ENCODE assay signal across 2 cellular contexts in the genomic region with DNA sequence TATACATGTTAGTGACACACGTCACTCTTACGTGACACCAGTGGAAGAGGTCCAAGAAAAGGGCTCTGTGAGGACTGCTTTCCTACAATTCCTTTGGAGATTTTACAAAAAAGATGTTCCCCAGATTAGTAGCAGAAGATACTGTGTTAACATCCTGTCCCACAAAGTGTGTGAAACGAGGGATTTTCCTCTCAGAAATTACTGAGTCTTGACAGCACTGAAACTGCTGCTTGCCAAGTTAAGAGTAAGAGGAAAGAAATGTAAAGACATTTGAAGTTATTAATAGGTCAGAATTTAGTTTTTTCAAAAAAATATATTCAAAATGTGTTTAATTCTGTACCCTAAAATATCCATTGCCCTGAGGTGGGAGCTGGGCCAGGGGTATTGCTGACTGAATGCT.
TF ChIP-seq lines count a peak whose summit lies in the region.

No MANE protein-coding gene starts in this region.

TF ChIP-seq in A549, 52 proteins besides CTCF, POLR2A, EP300 and RAD21 (continued from another document):
- TF ChIP-seq, protein P1, sequence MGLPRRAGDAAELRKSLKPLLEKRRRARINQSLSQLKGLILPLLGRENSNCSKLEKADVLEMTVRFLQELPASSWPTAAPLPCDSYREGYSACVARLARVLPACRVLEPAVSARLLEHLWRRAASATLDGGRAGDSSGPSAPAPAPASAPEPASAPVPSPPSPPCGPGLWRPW (IDR thresholded peaks at IDR 0.05): no peak
- TF ChIP-seq EHMT2 (IDR thresholded peaks at IDR 0.05; ENCODE audit: low read depth) (no peak), CBX2 (IDR thresholded peaks at IDR 0.05; ENCODE audit: borderline replicate concordance, low read depth) (no peak), CEBPB (IDR thresholded peaks at IDR 0.05) (no peak), POLR2AphosphoS2 (conservative IDR thresholded peaks at IDR 0.05; ENCODE audit: low read length) (no peak), GATA3 (IDR thresholded peaks at IDR 0.05; ENCODE audit: borderline replicate concordance) (no peak), NPAS2 (CRISPR knock-in tag; IDR thresholded peaks at IDR 0.05; ENCODE audit: borderline replicate concordance) (no peak), CHD4 (IDR thresholded peaks at IDR 0.05; ENCODE audit: borderline replicate concordance) (no peak), RARB (CRISPR knock-in tag; IDR thresholded peaks at IDR 0.05) (no peak), MYC (IDR thresholded peaks at IDR 0.05; ENCODE audit: borderline replicate concordance, low read length) (no peak)
- TF ChIP-seq, protein P2, sequence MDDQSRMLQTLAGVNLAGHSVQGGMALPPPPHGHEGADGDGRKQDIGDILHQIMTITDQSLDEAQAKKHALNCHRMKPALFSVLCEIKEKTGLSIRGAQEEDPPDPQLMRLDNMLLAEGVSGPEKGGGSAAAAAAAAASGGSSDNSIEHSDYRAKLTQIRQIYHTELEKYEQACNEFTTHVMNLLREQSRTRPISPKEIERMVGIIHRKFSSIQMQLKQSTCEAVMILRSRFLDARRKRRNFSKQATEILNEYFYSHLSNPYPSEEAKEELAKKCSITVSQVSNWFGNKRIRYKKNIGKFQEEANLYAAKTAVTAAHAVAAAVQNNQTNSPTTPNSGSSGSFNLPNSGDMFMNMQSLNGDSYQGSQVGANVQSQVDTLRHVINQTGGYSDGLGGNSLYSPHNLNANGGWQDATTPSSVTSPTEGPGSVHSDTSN (IDR thresholded peaks at IDR 0.05): no peak
- TF ChIP-seq, protein P3, sequence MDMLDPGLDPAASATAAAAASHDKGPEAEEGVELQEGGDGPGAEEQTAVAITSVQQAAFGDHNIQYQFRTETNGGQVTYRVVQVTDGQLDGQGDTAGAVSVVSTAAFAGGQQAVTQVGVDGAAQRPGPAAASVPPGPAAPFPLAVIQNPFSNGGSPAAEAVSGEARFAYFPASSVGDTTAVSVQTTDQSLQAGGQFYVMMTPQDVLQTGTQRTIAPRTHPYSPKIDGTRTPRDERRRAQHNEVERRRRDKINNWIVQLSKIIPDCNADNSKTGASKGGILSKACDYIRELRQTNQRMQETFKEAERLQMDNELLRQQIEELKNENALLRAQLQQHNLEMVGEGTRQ (IDR thresholded peaks at IDR 0.05): no peak
- TF ChIP-seq, protein P4, sequence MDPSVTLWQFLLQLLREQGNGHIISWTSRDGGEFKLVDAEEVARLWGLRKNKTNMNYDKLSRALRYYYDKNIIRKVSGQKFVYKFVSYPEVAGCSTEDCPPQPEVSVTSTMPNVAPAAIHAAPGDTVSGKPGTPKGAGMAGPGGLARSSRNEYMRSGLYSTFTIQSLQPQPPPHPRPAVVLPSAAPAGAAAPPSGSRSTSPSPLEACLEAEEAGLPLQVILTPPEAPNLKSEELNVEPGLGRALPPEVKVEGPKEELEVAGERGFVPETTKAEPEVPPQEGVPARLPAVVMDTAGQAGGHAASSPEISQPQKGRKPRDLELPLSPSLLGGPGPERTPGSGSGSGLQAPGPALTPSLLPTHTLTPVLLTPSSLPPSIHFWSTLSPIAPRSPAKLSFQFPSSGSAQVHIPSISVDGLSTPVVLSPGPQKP (IDR thresholded peaks at IDR 0.05; ENCODE audit: low read depth, low read length): no peak
- TF ChIP-seq, protein P5, sequence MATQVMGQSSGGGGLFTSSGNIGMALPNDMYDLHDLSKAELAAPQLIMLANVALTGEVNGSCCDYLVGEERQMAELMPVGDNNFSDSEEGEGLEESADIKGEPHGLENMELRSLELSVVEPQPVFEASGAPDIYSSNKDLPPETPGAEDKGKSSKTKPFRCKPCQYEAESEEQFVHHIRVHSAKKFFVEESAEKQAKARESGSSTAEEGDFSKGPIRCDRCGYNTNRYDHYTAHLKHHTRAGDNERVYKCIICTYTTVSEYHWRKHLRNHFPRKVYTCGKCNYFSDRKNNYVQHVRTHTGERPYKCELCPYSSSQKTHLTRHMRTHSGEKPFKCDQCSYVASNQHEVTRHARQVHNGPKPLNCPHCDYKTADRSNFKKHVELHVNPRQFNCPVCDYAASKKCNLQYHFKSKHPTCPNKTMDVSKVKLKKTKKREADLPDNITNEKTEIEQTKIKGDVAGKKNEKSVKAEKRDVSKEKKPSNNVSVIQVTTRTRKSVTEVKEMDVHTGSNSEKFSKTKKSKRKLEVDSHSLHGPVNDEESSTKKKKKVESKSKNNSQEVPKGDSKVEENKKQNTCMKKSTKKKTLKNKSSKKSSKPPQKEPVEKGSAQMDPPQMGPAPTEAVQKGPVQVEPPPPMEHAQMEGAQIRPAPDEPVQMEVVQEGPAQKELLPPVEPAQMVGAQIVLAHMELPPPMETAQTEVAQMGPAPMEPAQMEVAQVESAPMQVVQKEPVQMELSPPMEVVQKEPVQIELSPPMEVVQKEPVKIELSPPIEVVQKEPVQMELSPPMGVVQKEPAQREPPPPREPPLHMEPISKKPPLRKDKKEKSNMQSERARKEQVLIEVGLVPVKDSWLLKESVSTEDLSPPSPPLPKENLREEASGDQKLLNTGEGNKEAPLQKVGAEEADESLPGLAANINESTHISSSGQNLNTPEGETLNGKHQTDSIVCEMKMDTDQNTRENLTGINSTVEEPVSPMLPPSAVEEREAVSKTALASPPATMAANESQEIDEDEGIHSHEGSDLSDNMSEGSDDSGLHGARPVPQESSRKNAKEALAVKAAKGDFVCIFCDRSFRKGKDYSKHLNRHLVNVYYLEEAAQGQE (IDR thresholded peaks at IDR 0.05): no peak
TF ChIP-seq in A549: peak in this region for 0.

TF ChIP-seq in IMR-90, 13 proteins besides CTCF, POLR2A, EP300 and RAD21 (continued from another document):
- TF ChIP-seq FOS (IDR thresholded peaks at IDR 0.05; ENCODE audit: low read depth, low read length): no peak
- TF ChIP-seq CHD1 (IDR thresholded peaks at IDR 0.05; ENCODE audit: low read depth, low read length): no peak
- no peak for TF ChIP-seq NFE2L2 (IDR thresholded peaks at IDR 0.05; ENCODE audit: low read depth, low read length)
- TF ChIP-seq MAZ (IDR thresholded peaks at IDR 0.05; ENCODE audit: borderline replicate concordance, low read depth, low read length): no peak
- TF ChIP-seq CEBPB (IDR thresholded peaks at IDR 0.05; ENCODE audit: low read depth, low read length): no peak
